In genomic region chr1:178101266-178101630, GRCh38 we compare ENCODE assay signal across 21 cellular contexts. TPM values are rescaled to one million over a fixed set of nuclear protein-coding genes. Genes with fewer than 3 reads are reported as not detected.
DNase-seq lines count a peak whose midpoint lies in the region; ATAC-seq and TF ChIP-seq lines count a peak whose summit lies in the region.
"Had no signal": no experiment of that assay in that cellular context is flagged by ENCODE, and none has a peak within 500 bp of the region (broad histone marks: within the 10 kb centered on the region; RNA-seq: fewer than 3 reads in every experiment).

No MANE protein-coding gene starts in this region.

- CTCF ChIA-PET in CD4-positive, alpha-beta memory T cell (lab: Charles Lee; ENCODE audit: partially characterized antibody) = no interaction called here

- peaks cover 86% of the 10 kb centered on the region for H3K4me1 Mint-ChIP-seq in chondrocyte (ENCODE audit: low read depth)
- no peaks in the 10 kb centered on the region for H3K4me1 Mint-ChIP-seq in CD4-positive, alpha-beta memory T cell
- H3K4me1 Mint-ChIP-seq in natural killer cell treated with Interleukin-12 subunit alpha and Interleukin-12 subunit beta and Interleukin-15 and Interleukin-18, amount 100 ng/mL, for 72 hours (ENCODE audit: low read depth in 2 of 2) = no peaks in the 10 kb centered on the region
- H3K4me1 Mint-ChIP-seq: activated naive CD8-positive, alpha-beta T cell treated with anti-CD3 and anti-CD28 coated beads, Interleukin-2, amount 50 U/mL, for 24 hours; activated T-helper 17 cell treated with anti-CD3 and anti-CD28 coated beads, Interleukin-2, amount 50 U/mL, for 72 hours; central memory CD8-positive, alpha-beta T cell; naive B cell had no signal

- H3K9me3 ChIP-seq in mesodermal cell (ENCODE audit: control insufficient read depth, low read length) = no peaks in the 10 kb centered on the region
- H3K9me3 ChIP-seq in CD4-positive, alpha-beta memory T cell (ENCODE audit: control insufficient read depth in 1 of 2, low read length in 2 of 2) = no peaks in the 10 kb centered on the region
- H3K9me3 ChIP-seq: MG63, prostate gland had no signal

- H3K4me3 Mint-ChIP-seq in chondrocyte (ENCODE audit: unreplicated experiment) = no peak overlapping the region
- no peak overlapping the region for H3K4me3 Mint-ChIP-seq in CD4-positive, alpha-beta memory T cell
- no peak overlapping the region for H3K4me3 Mint-ChIP-seq in natural killer cell treated with Interleukin-12 subunit alpha and Interleukin-12 subunit beta and Interleukin-15 and Interleukin-18, amount 100 ng/mL, for 72 hours
- H3K4me3 Mint-ChIP-seq: activated naive CD8-positive, alpha-beta T cell treated with anti-CD3 and anti-CD28 coated beads, Interleukin-2, amount 50 U/mL, for 24 hours; activated T-helper 17 cell treated with anti-CD3 and anti-CD28 coated beads, Interleukin-2, amount 50 U/mL, for 72 hours; central memory CD8-positive, alpha-beta T cell; naive B cell; stimulated activated naive B cell treated with anti-CD40 and anti-IgM and Interleukin-4, amounts not matched to agents 10 μg/mL and 1 μg/mL and 100 μg/mL, for 72 hours; type B pancreatic cell had no signal

- intact Hi-C loops in left ventricle myocardium superior (cut with micrococcal nuclease) (no loop called here), Right ventricle myocardium superior (cut with DNase I) (no loop called here)
- intact Hi-C loops in CD4-positive, alpha-beta memory T cell (cut with micrococcal nuclease) = no loop called here

- no peaks in the 10 kb centered on the region for H3K9me3 Mint-ChIP-seq in chondrocyte (ENCODE audit: low read depth)
- peaks cover 0 to 2% (median 0%) of the 10 kb centered on the region in 8 donors for H3K9me3 Mint-ChIP-seq in CD4-positive, alpha-beta memory T cell
- no peaks in the 10 kb centered on the region for H3K9me3 Mint-ChIP-seq in natural killer cell treated with Interleukin-12 subunit alpha and Interleukin-12 subunit beta and Interleukin-15 and Interleukin-18, amount 100 ng/mL, for 72 hours
- H3K9me3 Mint-ChIP-seq: activated naive CD8-positive, alpha-beta T cell treated with anti-CD3 and anti-CD28 coated beads, Interleukin-2, amount 50 U/mL, for 24 hours; activated T-helper 17 cell treated with anti-CD3 and anti-CD28 coated beads, Interleukin-2, amount 50 U/mL, for 72 hours; central memory CD8-positive, alpha-beta T cell; naive B cell; stimulated activated naive B cell treated with anti-CD40 and anti-IgM and Interleukin-4, amounts not matched to agents 10 μg/mL and 1 μg/mL and 100 μg/mL, for 72 hours; type B pancreatic cell had no signal

- no peaks in the 10 kb centered on the region for H3K36me3 ChIP-seq in mesodermal cell (ENCODE audit: control insufficient read depth, insufficient read depth, low read length)
- no peaks in the 10 kb centered on the region for H3K36me3 ChIP-seq in CD4-positive, alpha-beta memory T cell (ENCODE audit: insufficient read depth, low read length)
- H3K36me3 ChIP-seq: MG63, prostate gland had no signal

- H3K4me3 ChIP-seq in mesodermal cell (ENCODE audit: extremely low read depth, insufficient read depth, low read length, poor library complexity, severe bottlenecking) = no peak overlapping the region
- H3K4me3 ChIP-seq in CD4-positive, alpha-beta memory T cell (ENCODE audit: low read length in 2 of 2) = no peak overlapping the region
- H3K4me3 ChIP-seq: MG63, prostate gland had no signal

- peak overlapping the region; percentile 46 for H3K27ac ChIP-seq in mesodermal cell (ENCODE audit: low read depth, low read length, severe bottlenecking)
- no peak overlapping the region for H3K27ac ChIP-seq in CD4-positive, alpha-beta memory T cell (ENCODE audit: low read depth, low read length)
- H3K27ac ChIP-seq: prostate gland had no signal

- H3K4me1 ChIP-seq in mesodermal cell (ENCODE audit: control insufficient read depth, insufficient read depth, low read length, poor library complexity, severe bottlenecking) = peaks cover 29% of the 10 kb centered on the region
- H3K4me1 ChIP-seq in CD4-positive, alpha-beta memory T cell (ENCODE audit: insufficient read depth, low read length) = no peaks in the 10 kb centered on the region
- H3K4me1 ChIP-seq: prostate gland had no signal

- ATAC-seq in left ventricle myocardium superior (peak; percentile 18), Right ventricle myocardium superior (ENCODE audit: poor library complexity) (no peak)
- ATAC-seq in natural killer cell treated with Interleukin-12 subunit alpha and Interleukin-12 subunit beta and Interleukin-15 and Interleukin-18, amount 100 ng/mL, for 72 hours = no peak
- ATAC-seq: activated CD4-positive, CD25-positive, alpha-beta regulatory T cell treated with anti-CD3 and anti-CD28 coated beads, Interleukin-2, amount 50 U/mL, for 24 hours; activated naive CD8-positive, alpha-beta T cell treated with anti-CD3 and anti-CD28 coated beads, Interleukin-2, amount 50 U/mL, for 24 hours; activated T-helper 17 cell treated with anti-CD3 and anti-CD28 coated beads, Interleukin-2, amount 50 U/mL, for 72 hours; stimulated activated naive B cell treated with anti-CD40 and anti-IgM and Interleukin-4, amounts not matched to agents 10 μg/mL and 1 μg/mL and 100 μg/mL, for 72 hours had no signal

- peak overlapping the region; percentile 80 for H3K27ac Mint-ChIP-seq in chondrocyte (ENCODE audit: unreplicated experiment)
- no peak overlapping the region for H3K27ac Mint-ChIP-seq in CD4-positive, alpha-beta memory T cell
- H3K27ac Mint-ChIP-seq in natural killer cell treated with Interleukin-12 subunit alpha and Interleukin-12 subunit beta and Interleukin-15 and Interleukin-18, amount 100 ng/mL, for 72 hours = no peak overlapping the region
- H3K27ac Mint-ChIP-seq: activated naive CD8-positive, alpha-beta T cell treated with anti-CD3 and anti-CD28 coated beads, Interleukin-2, amount 50 U/mL, for 24 hours; activated T-helper 17 cell treated with anti-CD3 and anti-CD28 coated beads, Interleukin-2, amount 50 U/mL, for 72 hours; naive B cell; stimulated activated naive B cell treated with anti-CD40 and anti-IgM and Interleukin-4, amounts not matched to agents 10 μg/mL and 1 μg/mL and 100 μg/mL, for 72 hours; type B pancreatic cell had no signal

- no peaks in the 10 kb centered on the region for H3K36me3 Mint-ChIP-seq in chondrocyte (ENCODE audit: low read depth)
- H3K36me3 Mint-ChIP-seq in CD4-positive, alpha-beta memory T cell = no peaks in the 10 kb centered on the region
- H3K36me3 Mint-ChIP-seq in natural killer cell treated with Interleukin-12 subunit alpha and Interleukin-12 subunit beta and Interleukin-15 and Interleukin-18, amount 100 ng/mL, for 72 hours = no peaks in the 10 kb centered on the region
- H3K36me3 Mint-ChIP-seq: naive B cell; stimulated activated naive B cell treated with anti-CD40 and anti-IgM and Interleukin-4, amounts not matched to agents 10 μg/mL and 1 μg/mL and 100 μg/mL, for 72 hours; type B pancreatic cell had no signal

- DNase-seq in left ventricle myocardium superior = no peak
- no peak for DNase-seq in Right ventricle myocardium superior
- no peak for DNase-seq in chondrocyte (ENCODE audit: low spot score)
- DNase-seq in CD4-positive, alpha-beta memory T cell = no peak
- no peak for DNase-seq in NCI-H1417 (lab: John Stamatoyannopoulos, UW)
- DNase-seq in natural killer cell treated with Interleukin-12 subunit alpha and Interleukin-12 subunit beta and Interleukin-15 and Interleukin-18, amount 100 ng/mL, for 72 hours (ENCODE audit: low spot score) = no peak
- DNase-seq in stimulated activated naive CD4-positive, alpha-beta T cell (lab: John Stamatoyannopoulos, UW) = no peak
- DNase-seq: activated naive CD8-positive, alpha-beta T cell treated with anti-CD3 and anti-CD28 coated beads, Interleukin-2, amount 50 U/mL, for 24 hours; foreskin fibroblast; MG63; naive B cell; NCI-H1930; NCI-H510A treated with DMSO at 0.1 percent for 48 hours; stimulated activated naive B cell treated with anti-CD40 and anti-IgM and Interleukin-4, amounts not matched to agents 10 μg/mL and 1 μg/mL and 100 μg/mL, for 72 hours; T1000 had no signal

- no CpG with 5 or more reads among the region's 2 CpGs for WGBS in mesodermal cell (ENCODE audit: insufficient coverage in 2 of 2), 2 experiments

- no peaks in the 10 kb centered on the region for H3K27me3 Mint-ChIP-seq in chondrocyte (ENCODE audit: low read depth)
- peaks cover 3 to 11% of the 10 kb centered on the region in 2 donors for H3K27me3 Mint-ChIP-seq in CD4-positive, alpha-beta memory T cell
- H3K27me3 Mint-ChIP-seq in natural killer cell treated with Interleukin-12 subunit alpha and Interleukin-12 subunit beta and Interleukin-15 and Interleukin-18, amount 100 ng/mL, for 72 hours = peaks cover under 1 to 3% of the 10 kb centered on the region in 2 donors
- H3K27me3 Mint-ChIP-seq: type B pancreatic cell had no signal

- TF ChIP-seq CTCF in chondrocyte (IDR thresholded peaks at IDR 0.05) = no peak

- POLR2A ChIA-PET in CD4-positive, alpha-beta memory T cell (lab: Charles Lee; ENCODE audit: partially characterized antibody) = no interaction called here

- H3K27me3 ChIP-seq in CD4-positive, alpha-beta memory T cell (ENCODE audit: insufficient read depth, low read length) = peaks cover 5% of the 10 kb centered on the region
- H3K27me3 ChIP-seq: MG63 had no signal

RNA-seq across cellular contexts. Expression of gene RASAL2, which starts 7.3 kb away (rescaled TPM):
- total RNA-seq in left ventricle myocardium superior = 26.4 TPM
- total RNA-seq in Right ventricle myocardium superior = 26.8 TPM
- total RNA-seq in chondrocyte = 38.4 to 54.4 TPM (median 40.1 TPM) in 3 replicates
- polyA plus RNA-seq in mesodermal cell (2013, experiment 1 of 2) = 12.3 TPM
- 10.3 TPM for polyA plus RNA-seq in mesodermal cell (2013, experiment 2 of 2)
- total RNA-seq in CD4-positive, alpha-beta memory T cell = under 1 TPM; 0.28 to 0.32 TPM
- polyA plus RNA-seq in CD4-positive, alpha-beta memory T cell = not detected
- not detected for total RNA-seq in natural killer cell treated with Interleukin-12 subunit alpha and Interleukin-12 subunit beta and Interleukin-15 and Interleukin-18, amount 100 ng/mL, for 72 hours

Comparison
In these comparisons a context has a peak if more than half of its experiments do, and no peak if none do; other contexts are left out.
1. RNA of gene RASAL2, which starts 7.3 kb away (total RNA-seq): 38.4 to 54.4 TPM in chondrocyte, 26.8 TPM in Right ventricle myocardium superior (single experiment) and 26.4 TPM in left ventricle myocardium superior (single experiment); 0.28 to 0.32 TPM in CD4-positive, alpha-beta memory T cell and not detected in natural killer cell treated with Interleukin-12 subunit alpha and Interleukin-12 subunit beta and Interleukin-15 and Interleukin-18, amount 100 ng/mL, for 72 hours; every median in the first group is over 10 times any median in the second.